Comparison of ENCODE assay signal across 1 cellular context in genomic region chr3:47282424-47283192, GRCh38.
A peak's percentile ranks its signal among the peaks of the same experiment; 100 is the strongest.
TF ChIP-seq lines count a peak whose summit lies in the region.

Gene KIF9, minus strand, starts transcription at chr3:47282799. Its CDS starts 5,425 bp downstream, at chr3:47277374.
Gene KLHL18, plus strand, starts transcription at chr3:47282944. Its CDS starts 22 bp downstream, at chr3:47282966.

TF ChIP-seq in K562, 482 proteins besides CTCF, POLR2A, EP300 and RAD21 (continued from another document and continues in another):
- TF ChIP-seq ZNF318 (IDR thresholded peaks at IDR 0.05; ENCODE audit: borderline replicate concordance in 1 of 2, low read depth in 1 of 2) = 0 out of 4 replicates have a peak, but pooled peaks of 1 of the 2 experiments have one; percentile 32
- peak; percentile 55; the same call in 1 of the 2 replicates for TF ChIP-seq DPF2 (IDR thresholded peaks at IDR 0.05)
- TF ChIP-seq ZNF766 (CRISPR knock-in tag; conservative IDR thresholded peaks at IDR 0.05) = no peak
- TF ChIP-seq TOE1 (IDR thresholded peaks at IDR 0.05; ENCODE audit: borderline replicate concordance) = peak; percentile 92
- TF ChIP-seq TOE1 (CRISPR knock-in tag; IDR thresholded peaks at IDR 0.05; ENCODE audit: borderline replicate concordance, low read depth) = no peak
- no peak for TF ChIP-seq FOS (IDR thresholded peaks at IDR 0.05; ENCODE audit: extremely low read depth, insufficient read length)
- no peak for TF ChIP-seq ZNF79 (CRISPR knock-in tag; IDR thresholded peaks at IDR 0.05; ENCODE audit: low read depth)
- no peak for TF ChIP-seq ZNF436 (CRISPR knock-in tag; IDR thresholded peaks at IDR 0.05)
- TF ChIP-seq PYGO2 (tag; IDR thresholded peaks at IDR 0.05) = no peak
- peak; percentile 99 for TF ChIP-seq ELF2 (CRISPR knock-in tag; IDR thresholded peaks at IDR 0.05)
- peak; percentile 11 for TF ChIP-seq ZFP36 (IDR thresholded peaks at IDR 0.05; ENCODE audit: low read depth, low read length, partially characterized antibody)
- no peak for TF ChIP-seq ZNF398 (CRISPR knock-in tag; IDR thresholded peaks at IDR 0.05)
- TF ChIP-seq ILK (tag; IDR thresholded peaks at IDR 0.05; ENCODE audit: borderline replicate concordance, low read depth) = no peak
- no peak for TF ChIP-seq NCOA4 (IDR thresholded peaks at IDR 0.05; ENCODE audit: partially characterized antibody)
- TF ChIP-seq RBM39 (optimal IDR thresholded peaks at IDR 0.05; ENCODE audit: low read depth, low read length) = no peak
- TF ChIP-seq ETS2 (tag; IDR thresholded peaks at IDR 0.05; ENCODE audit: borderline replicate concordance, poor library complexity, severe bottlenecking) = peak; percentile 58
- peak; percentile 77; the same call in 1 of the 2 replicates for TF ChIP-seq ZBTB7A (IDR thresholded peaks at IDR 0.05; ENCODE audit: borderline replicate concordance, control insufficient read depth, low read depth, low read length)
- no peak for TF ChIP-seq ZNF444 (CRISPR knock-in tag; IDR thresholded peaks at IDR 0.05)
- no peak for TF ChIP-seq ZNF76 (CRISPR knock-in tag; IDR thresholded peaks at IDR 0.05; ENCODE audit: borderline replicate concordance)
- TF ChIP-seq GTF2F1 (IDR thresholded peaks at IDR 0.05; ENCODE audit: low read depth, low read length) = no peak; the same call in 1 of the 2 replicates
- TF ChIP-seq NCOA6 (IDR thresholded peaks at IDR 0.05) = peak; percentile 85; the same call in 1 of the 2 replicates
- TF ChIP-seq IRF1 (CRISPR knock-in tag; IDR thresholded peaks at IDR 0.05; ENCODE audit: borderline replicate concordance) = no peak
- TF ChIP-seq CHCHD3 (CRISPR knock-in tag; IDR thresholded peaks at IDR 0.05) = no peak
- TF ChIP-seq NCOA1 (IDR thresholded peaks at IDR 0.05; ENCODE audit: low read depth) = peak; percentile 90
- TF ChIP-seq ZBTB12 (CRISPR knock-in tag; IDR thresholded peaks at IDR 0.05) = peak; percentile 62
- peak; percentile 84; the same call in 1 of the 2 replicates for TF ChIP-seq E2F5 (CRISPR knock-in tag; IDR thresholded peaks at IDR 0.05)
- TF ChIP-seq PURB (CRISPR knock-in tag; IDR thresholded peaks at IDR 0.05; ENCODE audit: low read depth) = no peak
- TF ChIP-seq ZNF232 (CRISPR knock-in tag; IDR thresholded peaks at IDR 0.05) = peak; percentile 38; the same call in 1 of the 2 replicates
- TF ChIP-seq PTBP1 (IDR thresholded peaks at IDR 0.05; ENCODE audit: low read depth, low read length) = 0 out of 2 replicates have a peak, but pooled peaks have one; percentile 18
- peak; percentile 99 for TF ChIP-seq MXD1 (CRISPR knock-in tag; IDR thresholded peaks at IDR 0.05; ENCODE audit: borderline replicate concordance, poor library complexity, severe bottlenecking)
- TF ChIP-seq NKRF (IDR thresholded peaks at IDR 0.05; ENCODE audit: borderline replicate concordance) = peak; percentile 100
- peak; percentile 44; the same call in 1 of the 2 replicates for TF ChIP-seq THRB (CRISPR knock-in tag; conservative IDR thresholded peaks at IDR 0.05)
- no peak for TF ChIP-seq IRF9 (tag; IDR thresholded peaks at IDR 0.05)
- TF ChIP-seq RBM25 (IDR thresholded peaks at IDR 0.05; ENCODE audit: low read depth, low read length, severe bottlenecking) = no peak
- no peak for TF ChIP-seq HMG20B (CRISPR knock-in tag; IDR thresholded peaks at IDR 0.05)
- peak; percentile 94 for TF ChIP-seq CREB1 (IDR thresholded peaks at IDR 0.05)
- TF ChIP-seq CREB1 (CRISPR knock-in tag; IDR thresholded peaks at IDR 0.05) = peak; percentile 90
- TF ChIP-seq RUNX1 (IDR thresholded peaks at IDR 0.05; ENCODE audit: low read depth) = 0 out of 2 replicates have a peak, but pooled peaks have one; percentile 43
- peak; percentile 90 for TF ChIP-seq CREB3L1 (IDR thresholded peaks at IDR 0.05; ENCODE audit: borderline replicate concordance, low read depth)
- no peak for TF ChIP-seq PTRF (tag; IDR thresholded peaks at IDR 0.05)
- no peak for TF ChIP-seq BRD9 (IDR thresholded peaks at IDR 0.05; ENCODE audit: low read depth, partially characterized antibody)
- TF ChIP-seq ZFPM2 (CRISPR knock-in tag; IDR thresholded peaks at IDR 0.05) = no peak
